ENCODE assay signal across 8 cellular contexts in the genomic region with DNA sequence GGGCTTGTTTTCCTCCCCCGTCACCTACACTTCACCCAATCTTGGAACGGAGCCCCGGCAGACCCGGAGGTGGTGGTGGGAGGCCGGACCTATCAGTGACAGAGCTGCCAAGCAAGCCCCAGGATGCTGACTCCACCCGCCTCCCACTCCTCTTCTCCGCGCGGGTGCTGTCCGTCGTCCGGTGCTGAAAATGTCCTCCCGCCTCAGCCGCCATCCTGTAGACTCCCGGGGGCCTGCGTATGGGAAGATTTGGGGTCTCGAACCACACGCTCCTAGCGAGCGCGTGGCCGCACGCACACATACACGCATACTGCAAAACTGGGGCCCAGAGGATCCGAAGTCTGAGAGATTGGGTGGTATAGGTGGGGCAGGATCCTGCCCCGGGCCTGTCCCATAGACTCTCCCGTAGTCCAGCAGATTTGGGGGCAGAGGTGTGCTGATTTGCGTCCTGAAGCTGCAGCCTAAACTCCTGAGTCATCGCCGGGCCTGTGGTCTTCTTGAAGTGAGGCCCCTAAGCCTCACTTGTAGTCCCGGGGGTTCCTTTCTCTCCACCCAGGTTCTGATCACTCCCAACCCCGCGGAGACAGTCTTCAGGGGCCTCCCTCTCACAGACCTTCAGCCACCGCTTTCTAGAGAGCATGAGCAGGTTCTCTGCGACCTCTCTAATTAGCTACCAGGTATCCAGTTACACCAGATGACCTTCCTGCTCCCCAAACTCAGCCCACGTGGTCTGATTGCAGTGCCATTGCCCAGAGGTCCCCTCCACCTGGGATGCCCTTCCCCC. TPM values are rescaled to one million over a fixed set of nuclear protein-coding genes. Genes with fewer than 3 reads are reported as not detected.
A peak's percentile ranks its signal among the peaks of the same experiment; 100 is the strongest.
DNase-seq lines count a peak whose midpoint lies in the region; ATAC-seq and TF ChIP-seq lines count a peak whose summit lies in the region.

No MANE protein-coding gene starts in this region.

- no peak for TF ChIP-seq POLR2A in heart left ventricle (IDR thresholded peaks at IDR 0.05)

- H2AFZ ChIP-seq in PC-3 (ENCODE audit: low read length): peak overlapping the region; percentile 61

- H3K9me3 Mint-ChIP-seq in activated naive CD4-positive, alpha-beta T cell treated with anti-CD3 and anti-CD28 coated beads for 36 hours: no peaks in the 10 kb centered on the region

- peaks cover 18% of the 10 kb centered on the region for H3K27me3 Mint-ChIP-seq in activated naive CD4-positive, alpha-beta T cell treated with anti-CD3 and anti-CD28 coated beads for 36 hours (ENCODE audit: low read depth)

- H3K36me3 ChIP-seq in PC-3 (ENCODE audit: low read depth, low read length) (no peaks in the 10 kb centered on the region), heart left ventricle (peaks cover 0 to 12% (median 0%) of the 10 kb centered on the region in 9 donors)

- H3K79me2 ChIP-seq in PC-3 (ENCODE audit: low read length): peaks cover 23% of the 10 kb centered on the region

- H3K4me1 ChIP-seq in PC-3 (ENCODE audit: insufficient read depth, low read length) (peaks cover 18% of the 10 kb centered on the region), heart left ventricle (peaks cover 0 to 53% (median 34%) of the 10 kb centered on the region in 12 donors)

- H3K4me2 ChIP-seq in PC-3 (ENCODE audit: low read length): peak overlapping the region; percentile 91

- 10 to 12% (median 10%) methylated on average over 31 to 36 of the region's 36 CpGs for WGBS in heart left ventricle, 4 donors

- peak overlapping the region; percentile 94 for H3K9ac ChIP-seq in PC-3 (ENCODE audit: low read length)

- TF ChIP-seq CTCF in PC-3 (conservative IDR thresholded peaks at IDR 0.05; ENCODE audit: low read depth, low read length) (no peak), heart left ventricle (IDR thresholded peaks at IDR 0.05) (no peak)

- H3K9me2 ChIP-seq in PC-3 (replicated peaks; ENCODE audit: low read length): no peaks in the 10 kb centered on the region

- intact Hi-C loops in PC-3 (cut with micrococcal nuclease): no loop called here
- intact Hi-C loops in activated naive CD4-positive, alpha-beta T cell treated with anti-CD3 and anti-CD28 coated beads for 36 hours (cut with micrococcal nuclease): loop anchor here (1.0 to 2.0 kb wide), 6 partner anchors 21 to 191 kb away; a partner anchor contains a TSS
- intact Hi-C loops in heart left ventricle (cut with DNase I): loop anchor here in 6 of 10 donors (5.0 to 10.0 kb wide), 2 partner anchors 48 to 65 kb away; a partner anchor contains a TSS

- H3K9me3 ChIP-seq in PC-3 (ENCODE audit: low read length) (no peaks in the 10 kb centered on the region), heart left ventricle (no peaks in the 10 kb centered on the region)

- H3F3A ChIP-seq in PC-3 (ENCODE audit: low read length, unreplicated experiment): no peaks in the 10 kb centered on the region

- H3K4me1 Mint-ChIP-seq in activated naive CD4-positive, alpha-beta T cell treated with anti-CD3 and anti-CD28 coated beads for 36 hours (ENCODE audit: low read depth): peaks cover 35% of the 10 kb centered on the region

- DNase-seq in NCI-H1417 (lab: John Stamatoyannopoulos, UW): peak in 2 of 3 experiments; percentile 46 to 62
- no peak for DNase-seq in NCI-H1417 treated with DMSO at 0.1 percent for 48 hours (lab: John Stamatoyannopoulos, UW)
- DNase-seq in PC-3: peak; percentile 22
- DNase-seq in activated naive CD4-positive, alpha-beta T cell treated with anti-CD3 and anti-CD28 coated beads for 36 hours: peak; percentile 87
- DNase-seq in heart left ventricle: peak; percentile 72 to 83 (median 79)
- DNase-seq in pulmonary artery endothelial cell (ENCODE audit: low read depth, low spot score): peak; percentile 30
- no peak for DNase-seq in NCI-H510A (lab: John Stamatoyannopoulos, UW)

- POLR2A ChIA-PET in PC-3 (lab: Charles Lee; ENCODE audit: unreplicated experiment): interaction anchor here (0.5 to 1.6 kb wide), 10 partner anchors 7 to 224 kb away, joined by 3 to 11 read pairs (median 4); a partner anchor contains a TSS

- H3K4me3 Mint-ChIP-seq in activated naive CD4-positive, alpha-beta T cell treated with anti-CD3 and anti-CD28 coated beads for 36 hours: peak overlapping the region; percentile 81

- H4K20me1 ChIP-seq in PC-3 (ENCODE audit: low read length): no peaks in the 10 kb centered on the region

- H3K27me3 ChIP-seq in PC-3 (ENCODE audit: low read length): peaks cover 12% of the 10 kb centered on the region
- H3K27me3 ChIP-seq in heart left ventricle: peaks cover 6 to 36% (median 26%) of the 10 kb centered on the region in 9 donors

- BruUV-seq in PC-3 (replicated peaks; lab: Mats Ljungman, UMichigan): TSS peak; percentile 96

- CTCF ChIA-PET in PC-3 (lab: Charles Lee): interaction anchor here (0.6 to 1.4 kb wide), 4 partner anchors 23 to 1343 kb away, joined by 3 to 6 read pairs (median 4); a partner anchor contains a TSS
- CTCF ChIA-PET in activated naive CD4-positive, alpha-beta T cell treated with anti-CD3 and anti-CD28 coated beads for 36 hours (lab: Charles Lee): interaction anchor here (0.8 to 1.6 kb wide), 5 partner anchors 8 to 405 kb away, joined by 3 to 7 read pairs (median 3); no protein-coding TSS in a partner anchor

- H3K27ac ChIP-seq in PC-3 (ENCODE audit: low read length): peak overlapping the region; percentile 60
- H3K27ac ChIP-seq in heart left ventricle: peak overlapping the region; percentile 57 to 99 (median 96)

- H3K4me3 ChIP-seq in PC-3 (ENCODE audit: low read length) (peak overlapping the region; percentile 90), heart left ventricle (peak overlapping the region; percentile 19 to 100 (median 88))

- H3K27ac Mint-ChIP-seq in activated naive CD4-positive, alpha-beta T cell treated with anti-CD3 and anti-CD28 coated beads for 36 hours: peak overlapping the region; percentile 65

- no peaks in the 10 kb centered on the region for H3K36me3 Mint-ChIP-seq in activated naive CD4-positive, alpha-beta T cell treated with anti-CD3 and anti-CD28 coated beads for 36 hours (ENCODE audit: low read depth)

- peak; percentile 34 for ATAC-seq in HG02938 (IDR thresholded peaks at IDR 0.05; ENCODE audit: unreplicated experiment)
- ATAC-seq in PC-3: peak; percentile 46
- peak; percentile 45 to 63 (median 56) for ATAC-seq in heart left ventricle

RNA-seq across cellular contexts. Expression of a gene that starts 0.8 kb away (rescaled TPM):
- 196 and 236 TPM in 2 replicates for total RNA-seq in PC-3 (2014; rRNA removed)
- 10 to 100 TPM; 45.9 to 49.7 TPM for total RNA-seq in activated naive CD4-positive, alpha-beta T cell treated with anti-CD3 and anti-CD28 coated beads for 36 hours
- 10 to 100 TPM; 41.6 to 93.0 (median 65.3) TPM for total RNA-seq in heart left ventricle
- polyA plus RNA-seq in heart left ventricle: 100 to 1,000 TPM in 1 of 2 donors, 10 to 100 TPM in 1; 49.9 to 136 TPM
- 146 and 204 TPM in 2 replicates for total RNA-seq in pulmonary artery endothelial cell

RNA-seq across cellular contexts. Expression of a gene that starts 2.0 kb away (rescaled TPM):
- total RNA-seq in PC-3 (2014; rRNA removed) (not detected in 2 replicates), heart left ventricle (1 to 10 TPM in 1 of 9 donors, under 1 TPM in 3, not detected in 5; 0.09 to 7.9 (median 0.18) TPM), pulmonary artery endothelial cell (not detected in 2 replicates)
- total RNA-seq in activated naive CD4-positive, alpha-beta T cell treated with anti-CD3 and anti-CD28 coated beads for 36 hours: not detected
- under 1 TPM; 0.08 TPM for polyA plus RNA-seq in heart left ventricle

RNA-seq across cellular contexts. Expression of a gene that starts 11.8 kb away (rescaled TPM):
- total RNA-seq in PC-3 (2014; rRNA removed) (2.2 and 5.2 TPM in 2 replicates), heart left ventricle (under 1 TPM in 2 of 9 donors, not detected in 7; 0.25 to 0.40 TPM), pulmonary artery endothelial cell (0.04 and 0.07 TPM in 2 replicates)
- total RNA-seq in activated naive CD4-positive, alpha-beta T cell treated with anti-CD3 and anti-CD28 coated beads for 36 hours: 1 to 10 TPM; 1.2 to 1.6 TPM
- under 1 TPM in 1 of 2 donors, not detected in 1; 0.08 TPM for polyA plus RNA-seq in heart left ventricle

RNA-seq across cellular contexts. Expression of a gene that starts 21.3 kb away (rescaled TPM):
- total RNA-seq in PC-3 (2014; rRNA removed) (355 and 380 TPM in 2 replicates), heart left ventricle (100 to 1,000 TPM; 111 to 149 (median 128) TPM), pulmonary artery endothelial cell (79.5 and 83.3 TPM in 2 replicates)
- 100 to 1,000 TPM; 112 to 115 TPM for total RNA-seq in activated naive CD4-positive, alpha-beta T cell treated with anti-CD3 and anti-CD28 coated beads for 36 hours
- polyA plus RNA-seq in heart left ventricle: 100 to 1,000 TPM; 161 to 178 TPM

RNA-seq across cellular contexts. Expression of a gene that starts 27.1 kb away (rescaled TPM):
- not detected in 2 replicates for total RNA-seq in PC-3 (2014; rRNA removed)
- under 1 TPM; 0.15 to 0.26 TPM for total RNA-seq in activated naive CD4-positive, alpha-beta T cell treated with anti-CD3 and anti-CD28 coated beads for 36 hours
- 10 to 100 TPM in 5 of 9 donors, 1 to 10 TPM in 4; 6.5 to 33.1 (median 11.8) TPM for total RNA-seq in heart left ventricle
- 10 to 100 TPM in 1 of 2 donors, 1 to 10 TPM in 1; 6.0 to 19.9 TPM for polyA plus RNA-seq in heart left ventricle
- 0.04 TPM in 1 of 2 replicates, not detected in the other for total RNA-seq in pulmonary artery endothelial cell

Comparison
In these comparisons a context has a peak if more than half of its experiments do, and no peak if none do; other contexts are left out.
1. DNase-seq: peak in NCI-H1417 (2 of 3), PC-3 (single experiment), activated naive CD4-positive, alpha-beta T cell treated with anti-CD3 and anti-CD28 coated beads for 36 hours (single experiment), heart left ventricle (5 of 5) and pulmonary artery endothelial cell (single experiment); none in NCI-H1417 treated with DMSO at 0.1 percent for 48 hours (single experiment) and NCI-H510A (single experiment).
2. Peak in every context shown above with its lines, with median percentiles within 50 percentile points of each other: ATAC-seq.